ENCODE assay signal across 1 cellular context in the genomic region with DNA sequence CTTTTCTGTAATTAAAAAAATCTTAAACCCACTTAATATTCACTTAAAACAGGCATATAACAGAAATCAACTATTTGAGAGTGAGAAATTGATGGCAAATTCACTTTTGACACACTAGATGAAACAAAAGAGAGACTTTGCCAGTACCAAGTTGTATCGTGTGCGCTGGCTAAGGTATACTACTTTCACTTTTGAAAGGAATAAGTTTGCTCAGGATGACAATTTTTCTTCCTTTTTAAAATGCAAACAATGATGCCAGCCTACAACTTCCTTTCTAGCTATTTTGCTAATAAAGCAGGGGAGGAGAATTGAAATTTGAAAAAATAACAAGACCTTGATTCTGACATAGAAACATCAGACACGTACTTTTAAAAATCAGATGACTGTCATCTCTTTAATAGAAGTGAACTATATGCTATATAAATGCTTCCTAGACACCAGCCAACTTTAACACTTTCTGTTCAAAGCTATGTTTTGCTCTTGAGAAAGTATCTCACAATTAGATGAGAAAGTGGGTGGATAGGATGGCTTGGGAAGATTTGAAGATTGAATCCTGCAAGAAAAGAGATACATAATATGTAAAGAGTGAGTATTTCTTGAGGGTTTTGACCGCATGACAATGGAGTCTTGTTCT.
TF ChIP-seq lines count a peak whose summit lies in the region.

No MANE protein-coding gene starts in this region.

TF ChIP-seq in HepG2, 621 proteins besides CTCF, POLR2A, EP300 and RAD21 (continued from another document):
- TF ChIP-seq, protein P1, sequence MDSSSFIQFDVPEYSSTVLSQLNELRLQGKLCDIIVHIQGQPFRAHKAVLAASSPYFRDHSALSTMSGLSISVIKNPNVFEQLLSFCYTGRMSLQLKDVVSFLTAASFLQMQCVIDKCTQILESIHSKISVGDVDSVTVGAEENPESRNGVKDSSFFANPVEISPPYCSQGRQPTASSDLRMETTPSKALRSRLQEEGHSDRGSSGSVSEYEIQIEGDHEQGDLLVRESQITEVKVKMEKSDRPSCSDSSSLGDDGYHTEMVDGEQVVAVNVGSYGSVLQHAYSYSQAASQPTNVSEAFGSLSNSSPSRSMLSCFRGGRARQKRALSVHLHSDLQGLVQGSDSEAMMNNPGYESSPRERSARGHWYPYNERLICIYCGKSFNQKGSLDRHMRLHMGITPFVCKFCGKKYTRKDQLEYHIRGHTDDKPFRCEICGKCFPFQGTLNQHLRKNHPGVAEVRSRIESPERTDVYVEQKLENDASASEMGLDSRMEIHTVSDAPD (CRISPR knock-in tag; IDR thresholded peaks at IDR 0.05), result no peak
- TF ChIP-seq ZNF749 (CRISPR knock-in tag; IDR thresholded peaks at IDR 0.05; ENCODE audit: borderline replicate concordance) (no peak), SIX1 (CRISPR knock-in tag; IDR thresholded peaks at IDR 0.05; ENCODE audit: borderline replicate concordance) (no peak), ZNF747 (CRISPR knock-in tag; IDR thresholded peaks at IDR 0.05; ENCODE audit: borderline replicate concordance) (no peak), FOXK2 (IDR thresholded peaks at IDR 0.05) (no peak), CEBPZ (IDR thresholded peaks at IDR 0.05; ENCODE audit: low read length) (no peak)
- TF ChIP-seq, protein P2, sequence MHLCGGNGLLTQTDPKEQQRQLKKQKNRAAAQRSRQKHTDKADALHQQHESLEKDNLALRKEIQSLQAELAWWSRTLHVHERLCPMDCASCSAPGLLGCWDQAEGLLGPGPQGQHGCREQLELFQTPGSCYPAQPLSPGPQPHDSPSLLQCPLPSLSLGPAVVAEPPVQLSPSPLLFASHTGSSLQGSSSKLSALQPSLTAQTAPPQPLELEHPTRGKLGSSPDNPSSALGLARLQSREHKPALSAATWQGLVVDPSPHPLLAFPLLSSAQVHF (CRISPR knock-in tag; IDR thresholded peaks at IDR 0.05), result no peak
- TF ChIP-seq, protein P3, sequence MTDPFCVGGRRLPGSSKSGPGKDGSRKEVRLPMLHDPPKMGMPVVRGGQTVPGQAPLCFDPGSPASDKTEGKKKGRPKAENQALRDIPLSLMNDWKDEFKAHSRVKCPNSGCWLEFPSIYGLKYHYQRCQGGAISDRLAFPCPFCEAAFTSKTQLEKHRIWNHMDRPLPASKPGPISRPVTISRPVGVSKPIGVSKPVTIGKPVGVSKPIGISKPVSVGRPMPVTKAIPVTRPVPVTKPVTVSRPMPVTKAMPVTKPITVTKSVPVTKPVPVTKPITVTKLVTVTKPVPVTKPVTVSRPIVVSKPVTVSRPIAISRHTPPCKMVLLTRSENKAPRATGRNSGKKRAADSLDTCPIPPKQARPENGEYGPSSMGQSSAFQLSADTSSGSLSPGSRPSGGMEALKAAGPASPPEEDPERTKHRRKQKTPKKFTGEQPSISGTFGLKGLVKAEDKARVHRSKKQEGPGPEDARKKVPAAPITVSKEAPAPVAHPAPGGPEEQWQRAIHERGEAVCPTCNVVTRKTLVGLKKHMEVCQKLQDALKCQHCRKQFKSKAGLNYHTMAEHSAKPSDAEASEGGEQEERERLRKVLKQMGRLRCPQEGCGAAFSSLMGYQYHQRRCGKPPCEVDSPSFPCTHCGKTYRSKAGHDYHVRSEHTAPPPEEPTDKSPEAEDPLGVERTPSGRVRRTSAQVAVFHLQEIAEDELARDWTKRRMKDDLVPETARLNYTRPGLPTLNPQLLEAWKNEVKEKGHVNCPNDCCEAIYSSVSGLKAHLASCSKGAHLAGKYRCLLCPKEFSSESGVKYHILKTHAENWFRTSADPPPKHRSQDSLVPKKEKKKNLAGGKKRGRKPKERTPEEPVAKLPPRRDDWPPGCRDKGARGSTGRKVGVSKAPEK (CRISPR knock-in tag; IDR thresholded peaks at IDR 0.05; ENCODE audit: borderline replicate concordance), result no peak
